In genomic region chr3:66038384-66038725, GRCh38 we compare ENCODE assay signal across 8 cellular contexts. TPM values are rescaled to one million over a fixed set of nuclear protein-coding genes. Genes with fewer than 3 reads are reported as not detected.
DNase-seq lines count a peak whose midpoint lies in the region; ATAC-seq and TF ChIP-seq lines count a peak whose summit lies in the region.

No MANE protein-coding gene starts in this region.

- H2BK15ac ChIP-seq in mesendoderm (replicated peaks; ENCODE audit: low read depth) = no peak overlapping the region

- no peak for TF ChIP-seq POLR2A in erythroblast (IDR thresholded peaks at IDR 0.05; ENCODE audit: low read length)

- peaks cover 8% of the 10 kb centered on the region for H3K79me1 ChIP-seq in mesendoderm (ENCODE audit: low read length)

- H3K4ac ChIP-seq in mesendoderm (ENCODE audit: low read depth, low read length) = peak overlapping the region; percentile 94

- peaks cover 5% of the 10 kb centered on the region for H3K9me3 Mint-ChIP-seq in stimulated activated naive CD8-positive, alpha-beta T cell treated with anti-CD3 and anti-CD28 coated beads, Interleukin-15, Interleukin-2, amounts not matched to agents 100 ng/mL and 50 ng/mL, for 24 hours

- H3K27me3 ChIP-seq in mesendoderm (ENCODE audit: insufficient read depth, low read length, poor library complexity) = no peaks in the 10 kb centered on the region

- no peak for DNase-seq in stimulated activated naive CD8-positive, alpha-beta T cell treated with anti-CD3 and anti-CD28 coated beads, Interleukin-15, Interleukin-2, amounts not matched to agents 100 U/mL and 50 U/mL, for 24 hours
- DNase-seq in cardiac fibroblast (ENCODE audit: low read depth in 2 of 2) (no peak), mesendoderm (no peak), erythroblast (lab: John Stamatoyannopoulos, UW) (no peak), OCI-M1 (lab: John Stamatoyannopoulos, UW) (no peak)

- H2AK5ac ChIP-seq in mesendoderm (ENCODE audit: low read length) = no peak overlapping the region

- ATAC-seq in stimulated activated naive CD8-positive, alpha-beta T cell treated with anti-CD3 and anti-CD28 coated beads, Interleukin-15, Interleukin-2, amounts not matched to agents 100 U/mL and 50 U/mL, for 24 hours = no peak
- ATAC-seq in HG03565 (IDR thresholded peaks at IDR 0.05; ENCODE audit: unreplicated experiment) (peak; percentile 8), GM18909 (IDR thresholded peaks at IDR 0.05; ENCODE audit: poor library complexity, unreplicated experiment) (no peak)

- H3K36me3 ChIP-seq in mesendoderm (ENCODE audit: control insufficient read depth, insufficient read depth, low read length) = no peaks in the 10 kb centered on the region

- H3K4me3 ChIP-seq in cardiac fibroblast (replicated peaks in 1 of 2; ENCODE audit: low read depth in 2 of 2, low read length in 2 of 2) = peak overlapping the region; percentile 74 to 81
- peak overlapping the region; percentile 88 for H3K4me3 ChIP-seq in mesendoderm (ENCODE audit: low read length)

- peaks cover 39% of the 10 kb centered on the region for H3K79me2 ChIP-seq in mesendoderm (ENCODE audit: control insufficient read depth, insufficient read depth, low read length)

- H3K9ac ChIP-seq in mesendoderm (ENCODE audit: low read length) = peak overlapping the region; percentile 93

- H3K27me3 Mint-ChIP-seq in stimulated activated naive CD8-positive, alpha-beta T cell treated with anti-CD3 and anti-CD28 coated beads, Interleukin-15, Interleukin-2, amounts not matched to agents 100 ng/mL and 50 ng/mL, for 24 hours = peaks cover 83% of the 10 kb centered on the region

- H3K36me3 Mint-ChIP-seq in stimulated activated naive CD8-positive, alpha-beta T cell treated with anti-CD3 and anti-CD28 coated beads, Interleukin-15, Interleukin-2, amounts not matched to agents 100 ng/mL and 50 ng/mL, for 24 hours (ENCODE audit: low read depth) = no peaks in the 10 kb centered on the region

- no peak overlapping the region for H3K23ac ChIP-seq in mesendoderm (ENCODE audit: low read length)

- peaks cover 20% of the 10 kb centered on the region for H3K4me1 Mint-ChIP-seq in stimulated activated naive CD8-positive, alpha-beta T cell treated with anti-CD3 and anti-CD28 coated beads, Interleukin-15, Interleukin-2, amounts not matched to agents 100 ng/mL and 50 ng/mL, for 24 hours (ENCODE audit: low read depth)

- TF ChIP-seq CTCF in cardiac fibroblast (IDR thresholded peaks at IDR 0.05; ENCODE audit: low read depth, low read length) = no peak

- H3K56ac ChIP-seq in mesendoderm (ENCODE audit: low read length) = peak overlapping the region; percentile 97

- peak overlapping the region; percentile 99 for H3K4me2 ChIP-seq in mesendoderm (ENCODE audit: low read length)

- peak overlapping the region; percentile 89 for H3K18ac ChIP-seq in mesendoderm (ENCODE audit: low read length)

- H3K27ac ChIP-seq in mesendoderm (ENCODE audit: low read depth, low read length) = peak overlapping the region; percentile 96

- peak overlapping the region; percentile 85 for H3K4me3 Mint-ChIP-seq in stimulated activated naive CD8-positive, alpha-beta T cell treated with anti-CD3 and anti-CD28 coated beads, Interleukin-15, Interleukin-2, amounts not matched to agents 100 ng/mL and 50 ng/mL, for 24 hours

- peaks cover 8% of the 10 kb centered on the region for H3K4me1 ChIP-seq in mesendoderm (ENCODE audit: control insufficient read depth, low read depth, low read length)

- H4K8ac ChIP-seq in mesendoderm (ENCODE audit: low read depth, low read length) = no peak overlapping the region

- no peak overlapping the region for H4K5ac ChIP-seq in mesendoderm (ENCODE audit: low read length)

- peak overlapping the region; percentile 37 for H2BK5ac ChIP-seq in mesendoderm (ENCODE audit: low read length)

- no CpG with 5 or more reads among the region's 25 CpGs for WGBS in mesendoderm (ENCODE audit: extremely low coverage, insufficient coverage, low lambda C conversion rate)

- H2BK120ac ChIP-seq in mesendoderm (ENCODE audit: low read depth, low read length) = peak overlapping the region; percentile 31

- peak overlapping the region; percentile 33 for H3K27ac Mint-ChIP-seq in stimulated activated naive CD8-positive, alpha-beta T cell treated with anti-CD3 and anti-CD28 coated beads, Interleukin-15, Interleukin-2, amounts not matched to agents 100 ng/mL and 50 ng/mL, for 24 hours

RNA-seq across cellular contexts. Expression of gene MAGI1, which starts 0.4 kb away (rescaled TPM):
- 45.7 TPM for polyA plus RNA-seq in mesendoderm (2013, experiment 1 of 2)
- polyA plus RNA-seq in mesendoderm (2013, experiment 2 of 2) = 45.4 TPM
